ENCODE assay signal across 26 cellular contexts in the genomic region with DNA sequence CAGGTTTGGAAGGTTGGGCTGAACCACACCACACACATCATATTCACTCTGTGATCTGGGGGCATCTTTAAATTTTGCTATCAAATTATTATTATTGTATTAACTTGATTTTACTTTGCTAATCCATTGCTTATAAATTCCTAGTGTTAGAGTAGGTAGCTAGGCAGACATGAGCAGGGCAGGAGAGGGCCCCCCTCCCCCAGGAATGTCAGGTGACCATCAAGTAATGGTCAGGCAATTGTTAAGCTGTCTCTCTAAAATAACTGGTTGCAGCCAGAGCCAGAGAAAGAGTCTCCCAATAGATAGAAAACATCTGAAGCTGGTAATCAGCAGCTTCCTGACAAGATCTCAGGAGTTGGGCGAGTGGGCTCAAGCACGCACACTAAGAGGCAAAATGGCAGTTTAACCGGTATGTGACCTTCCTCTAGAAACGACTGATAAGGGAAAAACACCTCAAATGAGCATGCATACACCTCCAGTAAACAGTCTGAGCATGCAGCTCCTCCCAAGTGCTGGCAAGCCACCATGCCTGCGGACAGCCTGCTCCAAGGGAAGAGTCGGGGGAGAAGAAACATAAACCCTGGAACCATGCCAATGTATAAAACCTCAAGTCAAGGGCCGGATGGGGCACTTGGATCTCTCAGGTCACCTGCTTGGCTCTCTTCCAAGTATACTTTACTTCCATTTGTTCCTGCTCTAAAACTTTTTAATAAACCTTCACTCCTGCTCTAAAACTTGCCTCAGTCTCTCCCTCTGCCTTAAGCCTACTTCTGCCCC. TPM values are rescaled to one million over a fixed set of nuclear protein-coding genes. Genes with fewer than 3 reads are reported as not detected.
DNase-seq lines count a peak whose midpoint lies in the region; ATAC-seq and TF ChIP-seq lines count a peak whose summit lies in the region.
"Had no signal": no experiment of that assay in that cellular context is flagged by ENCODE, and none has a peak within 500 bp of the region (broad histone marks: within the 10 kb centered on the region; RNA-seq: fewer than 3 reads in every experiment).

No MANE protein-coding gene starts in this region.

- 57 to 78% (median 61%) methylated on average over 7 of the region's 7 CpGs for whole genome bisulfite sequencing in psoas muscle, 3 donors

- intact Hi-C loops in psoas muscle (cut with DNase I), result loop anchor here (5.0 kb wide), 2 partner anchors 57 to 437 kb away; a partner anchor contains a TSS

- no peaks in the 10 kb centered on the region for H3K9me2 ChIP-seq in GM23338 (ENCODE audit: insufficient read depth)

- H3K27ac ChIP-seq in GM23338 (ENCODE audit: low read depth) (no peak overlapping the region), angular gyrus (ENCODE audit: low read depth, low read length) (peak overlapping the region; percentile 74), psoas muscle (peak overlapping the region; percentile 78)
- H3K27ac ChIP-seq: brain microvascular endothelial cell had no signal

- ATAC-seq in GM23338, result peak; percentile 14; the same call in 1 of the 3 replicates
- no peak for ATAC-seq in psoas muscle
- ATAC-seq in GM21529 (IDR thresholded peaks at IDR 0.05; ENCODE audit: unreplicated experiment), result no peak
- no peak for ATAC-seq in GM21423 (IDR thresholded peaks at IDR 0.05; ENCODE audit: unreplicated experiment)
- ATAC-seq in activated CD4-positive, CD25-positive, alpha-beta regulatory T cell treated with anti-CD3 and anti-CD28 coated beads, Interleukin-2, amount 50 U/mL, for 24 hours, result no peak
- ATAC-seq: activated T-cell treated with anti-CD3 and anti-CD28 coated beads, Interleukin-2, amount 50 U/mL, for 4 hours; T-cell had no signal

- no peak overlapping the region for H3K4me3 Mint-ChIP-seq in GM23338
- H3K4me3 Mint-ChIP-seq: activated CD4-positive, alpha-beta memory T cell treated with anti-CD3 and anti-CD28 coated beads for 36 hours; activated naive CD8-positive, alpha-beta T cell treated with anti-CD3 and anti-CD28 coated beads, Interleukin-2, amount 10 ng/mL, durations not matched to agents 7 days and 5 days; activated T-cell treated with anti-CD3 and anti-CD28 coated beads, Interleukin-2, amount 50 U/mL, for 4 hours; dendritic cell treated with granulocyte-macrophage colony-stimulating factor and Interleukin-4, amounts not matched to agents 40 ng/mL and 50 ng/mL, for 4 days; T-cell had no signal

- no peaks in the 10 kb centered on the region for H3F3A ChIP-seq in GM23338 (replicated peaks; ENCODE audit: low read depth)

- no peaks in the 10 kb centered on the region for H3K9me3 ChIP-seq in psoas muscle
- H3K9me3 ChIP-seq: Caco-2, left ventricle myocardium inferior had no signal

- DNase-seq in DMS79 (lab: John Stamatoyannopoulos, UW) (peak; percentile 53), GM23338 (ENCODE audit: low spot score) (peak; percentile 38), psoas muscle (no peak)
- DNase-seq: activated CD4-positive, alpha-beta memory T cell treated with anti-CD3 and anti-CD28 coated beads for 36 hours; activated naive CD8-positive, alpha-beta T cell treated with anti-CD3 and anti-CD28 coated beads, Interleukin-2, amount 10 ng/mL, durations not matched to agents 7 days and 5 days; activated T-cell treated with anti-CD3 and anti-CD28 coated beads, Interleukin-2, amount 50 U/mL, for 4 hours; AML-193; brain microvascular endothelial cell; Caco-2; GDM1; GOT3; IMR-90; left ventricle myocardium inferior; NCI-H1417 treated with DMSO at 0.1 percent for 48 hours; NCI-H345; SHP77 treated with DMSO at 0.1 percent for 48 hours; stimulated activated CD4-positive, alpha-beta T cell treated with anti-CD3 and anti-CD28 coated beads, Interleukin-1b, Interleukin-23, amount 100 ng/mL, for 48 hours; stimulated activated naive CD4-positive, alpha-beta T cell treated with Interleukin-2 at 50 U/mL for 16 hours; T-cell had no signal

- H3K4me1 ChIP-seq in GM23338 (ENCODE audit: insufficient read depth) (no peaks in the 10 kb centered on the region), psoas muscle (peaks cover 35% of the 10 kb centered on the region)
- H3K4me1 ChIP-seq: Caco-2 had no signal

- H3K4me3 ChIP-seq in GM23338 (no peak overlapping the region), psoas muscle (no peak overlapping the region)
- H3K4me3 ChIP-seq: left ventricle myocardium inferior had no signal

- H3K27me3 Mint-ChIP-seq in GM23338 (ENCODE audit: insufficient read depth, low read depth, poor library complexity), result peaks cover 2% of the 10 kb centered on the region
- H3K27me3 Mint-ChIP-seq: activated naive CD8-positive, alpha-beta T cell treated with anti-CD3 and anti-CD28 coated beads, Interleukin-2, amount 10 ng/mL, durations not matched to agents 7 days and 5 days; dendritic cell treated with granulocyte-macrophage colony-stimulating factor and Interleukin-4, amounts not matched to agents 40 ng/mL and 50 ng/mL, for 4 days; T-cell had no signal

- H3K27ac Mint-ChIP-seq in GM23338, result peak overlapping the region; percentile 26; the same call in 1 of the 2 replicates
- H3K27ac Mint-ChIP-seq: activated CD4-positive, alpha-beta memory T cell treated with anti-CD3 and anti-CD28 coated beads for 36 hours; dendritic cell treated with granulocyte-macrophage colony-stimulating factor and Interleukin-4, amounts not matched to agents 40 ng/mL and 50 ng/mL, for 4 days had no signal

- H3K4me1 Mint-ChIP-seq in GM23338, result peaks cover 17% of the 10 kb centered on the region

- no peaks in the 10 kb centered on the region for H3K79me2 ChIP-seq in GM23338 (replicated peaks; ENCODE audit: insufficient read depth)

- H3K4me2 ChIP-seq in GM23338, result no peak overlapping the region

- peaks cover 8% of the 10 kb centered on the region for H3K36me3 ChIP-seq in GM23338 (ENCODE audit: insufficient read depth)
- peaks cover 0 to 41% of the 10 kb centered on the region in 2 donors for H3K36me3 ChIP-seq in psoas muscle (ENCODE audit: insufficient read depth in 1 of 2, low read depth in 1 of 2)
- H3K36me3 ChIP-seq: brain microvascular endothelial cell had no signal

- TF ChIP-seq CTCF in GM23338 (conservative IDR thresholded peaks at IDR 0.05; ENCODE audit: low read depth in 2 of 2), result no peak
- no peak for TF ChIP-seq CTCF in psoas muscle (IDR thresholded peaks at IDR 0.05)

- H4K20me1 ChIP-seq in GM23338 (replicated peaks; ENCODE audit: insufficient read depth), result peaks cover 11% of the 10 kb centered on the region

- no peaks in the 10 kb centered on the region; the same call in 2 of the 3 replicates for H3K9me3 Mint-ChIP-seq in GM23338
- H3K9me3 Mint-ChIP-seq: activated CD4-positive, alpha-beta memory T cell treated with anti-CD3 and anti-CD28 coated beads for 36 hours; activated naive CD8-positive, alpha-beta T cell treated with anti-CD3 and anti-CD28 coated beads, Interleukin-2, amount 10 ng/mL, durations not matched to agents 7 days and 5 days; activated T-cell treated with anti-CD3 and anti-CD28 coated beads, Interleukin-2, amount 50 U/mL, for 4 hours; dendritic cell treated with granulocyte-macrophage colony-stimulating factor and Interleukin-4, amounts not matched to agents 40 ng/mL and 50 ng/mL, for 4 days had no signal

- no peak overlapping the region for H2AFZ ChIP-seq in GM23338

- peaks cover 21% of the 10 kb centered on the region for H3K36me3 Mint-ChIP-seq in GM23338 (ENCODE audit: low read depth)

- no peaks in the 10 kb centered on the region for H3K27me3 ChIP-seq in GM23338 (ENCODE audit: insufficient read depth)
- no peaks in the 10 kb centered on the region for H3K27me3 ChIP-seq in psoas muscle (ENCODE audit: insufficient read depth in 3 of 3, low read length in 2 of 3)
- H3K27me3 ChIP-seq: brain microvascular endothelial cell had no signal

TF ChIP-seq in GM23338, 12 proteins besides CTCF, POLR2A, EP300 and RAD21:
- no peak for TF ChIP-seq JUNB (IDR thresholded peaks at IDR 0.05; ENCODE audit: unreplicated experiment)
- TF ChIP-seq EZH2 (IDR thresholded peaks at IDR 0.05; ENCODE audit: low read depth, unreplicated experiment), result no peak

RNA-seq across cellular contexts. Expression of a gene that starts 3.1 kb away (rescaled TPM):
- total RNA-seq in GM23338 (2014; rRNA removed; shearing (Covaris generic)), result not detected in 2 replicates
- polyA plus RNA-seq in GM23338 (2016; fragmentation: Nextera tagmentation; extraction: Ambion mirVana), result 0.10 and 0.24 TPM in 2 replicates
- under 1 TPM in 1 of 4 donors, not detected in 3; 0.50 TPM for total RNA-seq in psoas muscle
- polyA plus RNA-seq in psoas muscle, result under 1 TPM in 2 of 3 donors, not detected in 1; 0.05 to 0.10 TPM
- total RNA-seq: Caco-2, IMR-90, MCF 10A had no signal
- polyA plus RNA-seq: IMR-90, neural cell had no signal

RNA-seq across cellular contexts. Expression of a gene that starts 53.8 kb away (rescaled TPM):
- total RNA-seq in GM23338 (2014; rRNA removed; shearing (Covaris generic)), result not detected in 2 replicates
- polyA plus RNA-seq in GM23338 (2016; fragmentation: Nextera tagmentation; extraction: Ambion mirVana), result not detected in 2 replicates
- total RNA-seq in psoas muscle, result not detected
- polyA plus RNA-seq in psoas muscle, result under 1 TPM in 1 of 3 donors, not detected in 2; 0.03 TPM
- total RNA-seq: activated CD4-positive, alpha-beta memory T cell treated with anti-CD3 and anti-CD28 coated beads for 36 hours; activated T-cell treated with anti-CD3 and anti-CD28 coated beads, Interleukin-2, amount 50 U/mL, for 4 hours; Caco-2; IMR-90; left ventricle myocardium inferior; MCF 10A had no signal
- polyA plus RNA-seq: IMR-90, neural cell had no signal

RNA-seq across cellular contexts. Expression of a gene that starts 55.4 kb away (rescaled TPM):
- total RNA-seq in GM23338 (2014; rRNA removed; shearing (Covaris generic)), result 17.2 and 19.1 TPM in 2 replicates
- polyA plus RNA-seq in GM23338 (2016; fragmentation: Nextera tagmentation; extraction: Ambion mirVana) (3.8 and 4.5 TPM in 2 replicates), psoas muscle (10 to 100 TPM; 14.0 to 68.3 (median 40.0) TPM)
- 100 to 1,000 TPM in 3 of 4 donors, 10 to 100 TPM in 1; 60.1 to 129 (median 115) TPM for total RNA-seq in psoas muscle

Comparison
In these comparisons a context has a peak if more than half of its experiments do, and no peak if none do; other contexts are left out.
1. DNase-seq: peak in DMS79 (single experiment) and GM23338 (single experiment); none in psoas muscle (0 of 2).